In the genomic region with DNA sequence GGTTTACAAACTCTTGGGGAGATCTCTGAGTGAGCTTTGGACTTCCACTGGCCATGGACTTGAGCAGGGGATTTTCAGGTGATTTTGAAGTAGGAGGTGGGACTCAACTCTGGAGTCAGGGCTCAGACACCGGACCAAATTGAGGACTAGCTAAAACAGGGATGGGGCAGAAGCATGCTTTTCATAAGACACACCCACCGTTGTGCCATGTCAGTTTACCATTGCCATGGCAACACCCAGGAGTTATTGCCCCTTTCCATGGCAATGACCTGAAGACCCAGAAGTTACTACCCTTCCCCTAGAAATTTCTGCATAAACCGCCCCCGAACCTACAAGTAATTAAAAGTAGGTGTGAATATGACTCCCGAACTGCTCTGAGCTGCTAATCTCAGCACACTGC, we compare ENCODE assay signal across 35 cellular contexts.
"Had no signal": no experiment of that assay in that cellular context is flagged by ENCODE, and none has a peak within 500 bp of the region (broad histone marks: within the 10 kb centered on the region; RNA-seq: fewer than 3 reads in every experiment).

No MANE protein-coding gene starts in this region.

- H3K27me3 ChIP-seq: adrenal gland, body of pancreas, brain microvascular endothelial cell, breast epithelium had no signal

- H3K27me3 Mint-ChIP-seq: central memory CD8-positive, alpha-beta T cell had no signal

- H3K36me3 Mint-ChIP-seq: activated CD4-positive, alpha-beta memory T cell treated with anti-CD3 and anti-CD28 coated beads for 36 hours; activated naive CD4-positive, alpha-beta T cell treated with anti-CD3 and anti-CD28 coated beads, Interleukin-2, amount 50 U/mL, for 72 hours; activated naive CD8-positive, alpha-beta T cell treated with anti-CD3 and anti-CD28 coated beads for 36 hours had no signal

- H3K4me1 Mint-ChIP-seq: activated B cell treated with CpG ODN at 0.5 μM for 24 hours had no signal

- H3K27ac ChIP-seq: adrenal gland, body of pancreas, brain microvascular endothelial cell, breast epithelium, VCaP had no signal

- H3K36me3 ChIP-seq: adrenal gland, brain microvascular endothelial cell, breast epithelium had no signal

- H3K27ac Mint-ChIP-seq: activated B cell treated with CpG ODN at 0.5 μM for 24 hours; activated CD4-positive, alpha-beta memory T cell treated with anti-CD3 and anti-CD28 coated beads for 36 hours; activated CD4-positive, alpha-beta T cell treated with anti-CD3 and anti-CD28 coated beads, Interleukin-2, amount 10 ng/mL, durations not matched to agents 24 days and 14 days; activated CD8-positive, alpha-beta T cell treated with anti-CD3 and anti-CD28 coated beads for 36 hours; activated naive CD4-positive, alpha-beta T cell treated with anti-CD3 and anti-CD28 coated beads for 36 hours; activated naive CD4-positive, alpha-beta T cell treated with anti-CD3 and anti-CD28 coated beads, Interleukin-2, amount 50 U/mL, for 72 hours; activated naive CD8-positive, alpha-beta T cell treated with anti-CD3 and anti-CD28 coated beads for 36 hours; activated T-cell treated with anti-CD3 and anti-CD28 coated beads, Interleukin-2, amount 50 U/mL, for 72 hours; activated T-helper 1 cell treated with anti-CD3 and anti-CD28 coated beads, Interleukin-12 subunit alpha, Interleukin-12 subunit beta, Interleukin-2, Interleukin-4 antibody, amounts not matched to agents 30 ng/mL and 10 ng/mL and 1 ng/mL, durations not matched to agents 14 hours and 24 hours and 36 hours; T-helper 1 cell treated with Interleukin-12 subunit alpha and Interleukin-12 subunit beta and Interleukin-4 antibody, amounts not matched to agents 30 μg/mL and 1 μg/mL, for 36 hours; T-helper 2 cell treated with Interferon-gamma antibody and Interleukin-4, amounts not matched to agents 5 μg/mL and 100 μg/mL, for 36 hours had no signal

- H3K9me3 Mint-ChIP-seq: activated B cell treated with CpG ODN at 0.5 μM for 24 hours; activated CD4-positive, alpha-beta memory T cell treated with anti-CD3 and anti-CD28 coated beads for 36 hours; activated CD4-positive, alpha-beta T cell treated with anti-CD3 and anti-CD28 coated beads, Interleukin-2, amount 10 ng/mL, durations not matched to agents 24 days and 14 days; activated CD8-positive, alpha-beta T cell treated with anti-CD3 and anti-CD28 coated beads for 36 hours; activated naive CD4-positive, alpha-beta T cell treated with anti-CD3 and anti-CD28 coated beads for 36 hours; activated naive CD4-positive, alpha-beta T cell treated with anti-CD3 and anti-CD28 coated beads, Interleukin-2, amount 50 U/mL, for 72 hours; activated T-cell treated with anti-CD3 and anti-CD28 coated beads, Interleukin-2, amount 50 U/mL, for 4 hours; activated T-cell treated with anti-CD3 and anti-CD28 coated beads, Interleukin-2, amount 50 U/mL, for 72 hours; activated T-helper 1 cell treated with anti-CD3 and anti-CD28 coated beads, Interleukin-12 subunit alpha, Interleukin-12 subunit beta, Interleukin-2, Interleukin-4 antibody, amounts not matched to agents 30 ng/mL and 10 ng/mL and 1 ng/mL, durations not matched to agents 14 hours and 24 hours and 36 hours; activated T-helper 17 cell treated with anti-CD3 and anti-CD28 coated beads, Interleukin-2, amount 50 U/mL, for 72 hours; central memory CD8-positive, alpha-beta T cell; T-helper 1 cell treated with Interleukin-12 subunit alpha and Interleukin-12 subunit beta and Interleukin-4 antibody, amounts not matched to agents 30 μg/mL and 1 μg/mL, for 36 hours; T-helper 2 cell treated with Interferon-gamma antibody and Interleukin-4, amounts not matched to agents 5 μg/mL and 100 μg/mL, for 36 hours had no signal

- H3K4me1 ChIP-seq: adrenal gland, body of pancreas, breast epithelium had no signal

- ATAC-seq: activated CD8-positive, alpha-beta T cell treated with anti-CD3 and anti-CD28 coated beads for 36 hours; activated naive CD4-positive, alpha-beta T cell treated with anti-CD3 and anti-CD28 coated beads, Interleukin-2, amount 50 U/mL, for 72 hours; activated T-cell treated with anti-CD3 and anti-CD28 coated beads, Interleukin-2, amount 50 U/mL, for 4 hours; activated T-cell treated with anti-CD3 and anti-CD28 coated beads, Interleukin-2, amount 50 U/mL, for 72 hours; activated T-helper 17 cell treated with anti-CD3 and anti-CD28 coated beads, Interleukin-2, amount 50 U/mL, for 72 hours; body of pancreas had no signal

- H3K4me3 ChIP-seq: adrenal gland, body of pancreas, breast epithelium had no signal

- H3K4me3 Mint-ChIP-seq: activated B cell treated with CpG ODN at 0.5 μM for 24 hours; activated CD4-positive, alpha-beta memory T cell treated with anti-CD3 and anti-CD28 coated beads for 36 hours; activated CD4-positive, alpha-beta T cell treated with anti-CD3 and anti-CD28 coated beads, Interleukin-2, amount 10 ng/mL, durations not matched to agents 24 days and 14 days; activated CD8-positive, alpha-beta T cell treated with anti-CD3 and anti-CD28 coated beads for 36 hours; activated naive CD4-positive, alpha-beta T cell treated with anti-CD3 and anti-CD28 coated beads for 36 hours; activated naive CD8-positive, alpha-beta T cell treated with anti-CD3 and anti-CD28 coated beads for 36 hours; activated T-cell treated with anti-CD3 and anti-CD28 coated beads, Interleukin-2, amount 50 U/mL, for 4 hours; activated T-helper 1 cell treated with anti-CD3 and anti-CD28 coated beads, Interleukin-12 subunit alpha, Interleukin-12 subunit beta, Interleukin-2, Interleukin-4 antibody, amounts not matched to agents 30 ng/mL and 10 ng/mL and 1 ng/mL, durations not matched to agents 14 hours and 24 hours and 36 hours; activated T-helper 17 cell treated with anti-CD3 and anti-CD28 coated beads, Interleukin-2, amount 50 U/mL, for 72 hours; central memory CD8-positive, alpha-beta T cell; T-helper 1 cell treated with Interleukin-12 subunit alpha and Interleukin-12 subunit beta and Interleukin-4 antibody, amounts not matched to agents 30 μg/mL and 1 μg/mL, for 36 hours; T-helper 2 cell treated with Interferon-gamma antibody and Interleukin-4, amounts not matched to agents 5 μg/mL and 100 μg/mL, for 36 hours had no signal

- H3K9me3 ChIP-seq: adrenal gland, body of pancreas had no signal

- DNase-seq: activated B cell treated with CpG ODN at 0.5 μM for 24 hours; activated CD4-positive, alpha-beta memory T cell treated with anti-CD3 and anti-CD28 coated beads for 36 hours; activated CD4-positive, alpha-beta T cell treated with anti-CD3 and anti-CD28 coated beads for 4 hours; activated CD4-positive, alpha-beta T cell treated with anti-CD3 and anti-CD28 coated beads, Interleukin-2, amount 10 ng/mL, durations not matched to agents 24 days and 14 days; activated CD4-positive, alpha-beta T cell treated with anti-CD3 and anti-CD28 coated beads, Interleukin-2, amount 50 U/mL, for 1 hour; activated CD4-positive, alpha-beta T cell treated with anti-CD3 and anti-CD28 coated beads, Interleukin-2, amount 50 U/mL, for 4 hours; activated CD4-positive, CD25-positive, alpha-beta regulatory T cell treated with anti-CD3 and anti-CD28 coated beads, Interleukin-2, amount 50 U/mL, for 72 hours; activated CD8-positive, alpha-beta T cell treated with anti-CD3 and anti-CD28 coated beads for 36 hours; activated effector memory CD4-positive, alpha-beta T cell treated with anti-CD3 and anti-CD28 coated beads, Interleukin-2, amount 50 U/mL, for 16 hours; activated gamma-delta T cell treated with Interleukin-2 at 50 U/mL for 16 hours; activated naive CD4-positive, alpha-beta T cell; activated naive CD4-positive, alpha-beta T cell treated with anti-CD3 and anti-CD28 coated beads for 36 hours; activated naive CD4-positive, alpha-beta T cell treated with anti-CD3 and anti-CD28 coated beads, Interleukin-2, amount 50 U/mL, for 16 hours; activated naive CD8-positive, alpha-beta T cell treated with anti-CD3 and anti-CD28 coated beads for 36 hours; activated T-cell treated with anti-CD3 and anti-CD28 coated beads for 4 hours; activated T-cell treated with anti-CD3 and anti-CD28 coated beads, Interleukin-2, amount 50 U/mL, for 1 hour; activated T-cell treated with anti-CD3 and anti-CD28 coated beads, Interleukin-2, amount 50 U/mL, for 4 hours; activated T-cell treated with anti-CD3 and anti-CD28 coated beads, Interleukin-2, amount 50 U/mL, for 72 hours; amniotic stem cell; aorta; body of pancreas; brain microvascular endothelial cell; cerebellar nuclear complex; T-helper 1 cell; T-helper 2 cell; T-helper 9 cell had no signal
